23 cellular contexts compared by ENCODE assay signal in the genomic region with DNA sequence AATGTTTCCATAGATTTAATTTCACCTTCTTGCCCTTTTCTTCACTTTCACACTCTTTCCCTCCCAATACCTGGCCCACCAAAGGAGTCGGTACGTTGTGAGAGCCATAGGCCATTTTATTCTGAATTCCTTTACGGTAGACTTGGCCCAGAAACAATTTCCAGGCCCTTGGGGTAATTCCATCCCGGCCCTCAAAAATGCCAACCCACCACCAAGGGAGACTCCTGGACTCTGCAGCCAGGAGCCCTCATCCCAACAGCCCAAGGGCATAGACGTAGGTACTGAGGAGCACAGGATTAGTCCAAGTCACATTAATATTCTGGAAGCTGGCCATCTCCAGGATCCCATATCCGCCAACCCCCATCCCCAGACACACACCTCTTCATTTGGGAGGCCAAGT.
"Had no signal": no experiment of that assay in that cellular context is flagged by ENCODE, and none has a peak within 500 bp of the region (broad histone marks: within the 10 kb centered on the region; RNA-seq: fewer than 3 reads in every experiment).

No MANE protein-coding gene starts in this region.

- H3K4me3 ChIP-seq: adrenal gland, breast epithelium, MG63, SK-N-MC had no signal

- H3K9me3 ChIP-seq: adrenal gland, breast epithelium, MG63 had no signal

- ATAC-seq: activated CD4-positive, alpha-beta T cell treated with anti-CD3 and anti-CD28 coated beads for 36 hours; activated CD8-positive, alpha-beta T cell treated with anti-CD3 and anti-CD28 coated beads for 36 hours; activated T-cell treated with anti-CD3 and anti-CD28 coated beads, Interleukin-2, amount 50 U/mL, for 72 hours; T-cell had no signal

- H3K9ac ChIP-seq: KMS-11 had no signal

- DNase-seq: activated CD4-positive, alpha-beta T cell treated with anti-CD3 and anti-CD28 coated beads for 36 hours; activated CD8-positive, alpha-beta memory T cell treated with anti-CD3 and anti-CD28 coated beads, Interleukin-2, amount 50 U/mL, for 4 hours; activated CD8-positive, alpha-beta T cell treated with anti-CD3 and anti-CD28 coated beads for 36 hours; activated naive CD4-positive, alpha-beta T cell treated with anti-CD3 and anti-CD28 coated beads, Interleukin-2, amount 50 U/mL, for 16 hours; activated naive CD8-positive, alpha-beta T cell treated with anti-CD3 and anti-CD28 coated beads, Interleukin-2, amount 10 ng/mL, durations not matched to agents 7 days and 5 days; activated T-cell treated with anti-CD3 and anti-CD28 coated beads, Interleukin-2, amount 50 U/mL, for 72 hours; adrenal gland; anterior cingulate cortex; caudate nucleus; MG63; MV-4-11; NCI-H1092 treated with DMSO at 0.1 percent for 48 hours; NCI-H1417 treated with DMSO at 0.1 percent for 48 hours; NCI-H187; NCI-H2081; NCI-H446; NCI-H524; SIG-M5; T-cell; WERI-Rb-1 had no signal

- H3K4me2 ChIP-seq: KMS-11 had no signal

- H3K36me3 ChIP-seq: breast epithelium, MG63, WERI-Rb-1 had no signal

- H3K27ac ChIP-seq: adrenal gland, breast epithelium, KMS-11, SK-N-MC, WERI-Rb-1 had no signal

- H3K27me3 ChIP-seq: adrenal gland, breast epithelium, MG63 had no signal

- H3K4me1 ChIP-seq: breast epithelium had no signal
